ENCODE assay signal across 8 cellular contexts in genomic region chr22:30326704-30327362, GRCh38. TPM values are rescaled to one million over a fixed set of nuclear protein-coding genes. Genes with fewer than 3 reads are reported as not detected.
DNase-seq lines count a peak whose midpoint lies in the region; ATAC-seq and TF ChIP-seq lines count a peak whose summit lies in the region.

Gene TBC1D10A (minus strand): TSS chr22:30326941. CDS start chr22:30326881, 60 bp downstream.

- WGBS in hepatocyte (ENCODE audit: low lambda C conversion rate, missing lambda C conversion rate), result under 1% methylated on average over 35 of the region's 69 CpGs

- peak within 1 kb of the TSS; percentile 46 for H2AFZ ChIP-seq in hepatocyte

- DNase-seq in NCI-H2029 (lab: John Stamatoyannopoulos, UW) (peak; percentile 93), T1000 (lab: John Stamatoyannopoulos, UW) (peak; percentile 70), astrocyte of the cerebellum (ENCODE audit: low read depth) (peak; percentile 57), hepatocyte (ENCODE audit: low spot score) (peak; percentile 99), renal cortical epithelial cell (ENCODE audit: low read depth) (peak; percentile 81), vagina (ENCODE audit: extremely low spot score in 2 of 2) (peak in 1 of 2 donors; percentile 96)

- peaks cover 4% of the 10 kb centered on the region for H4K20me1 ChIP-seq in hepatocyte (ENCODE audit: insufficient read depth, poor library complexity, severe bottlenecking)

- in situ Hi-C loops in astrocyte of the cerebellum (cut with HindIII; ENCODE audit: low sequenced_read_pairs), result loop anchor here (5.0 kb wide), 1 partner anchor 45 kb away; no protein-coding TSS in a partner anchor

- intact Hi-C loops in vagina (cut with DNase I), result no loop called here

- peak in 1 of 2 donors; percentile 95 for TF ChIP-seq POLR2A in vagina (IDR thresholded peaks at IDR 0.05)

- H3K9me3 ChIP-seq in hepatocyte (ENCODE audit: low read depth) (no peaks in the 10 kb centered on the region), vagina (no peaks in the 10 kb centered on the region)

- H3K27ac ChIP-seq in hepatocyte (peak within 1 kb of the TSS; percentile 94), vagina (peak within 1 kb of the TSS; percentile 93)

- H3K79me2 ChIP-seq in hepatocyte, result peaks cover 41% of the 10 kb centered on the region

- TF ChIP-seq CTCF in astrocyte of the cerebellum (IDR thresholded peaks at IDR 0.05; ENCODE audit: low read depth, low read length, missing control alignments), result no peak
- no peak for TF ChIP-seq CTCF in hepatocyte (IDR thresholded peaks at IDR 0.05; ENCODE audit: poor library complexity)
- no peak for TF ChIP-seq CTCF in vagina (IDR thresholded peaks at IDR 0.05)

- H3K4me1 ChIP-seq in hepatocyte (ENCODE audit: insufficient read depth) (peaks cover 27% of the 10 kb centered on the region), vagina (peaks cover 52% of the 10 kb centered on the region)

- ATAC-seq in GM18511 (IDR thresholded peaks at IDR 0.05; ENCODE audit: unreplicated experiment), result peak; percentile 92
- peak; percentile 69 for ATAC-seq in HG02973 (IDR thresholded peaks at IDR 0.05; ENCODE audit: unreplicated experiment)

- no peaks in the 10 kb centered on the region for H3K36me3 ChIP-seq in hepatocyte (replicated peaks; ENCODE audit: insufficient read depth, low read depth)
- H3K36me3 ChIP-seq in vagina, result peaks cover 0 to 7% of the 10 kb centered on the region in 2 donors

- no peaks in the 10 kb centered on the region for H3K9me2 ChIP-seq in hepatocyte (replicated peaks; ENCODE audit: insufficient read depth)

- peak within 1 kb of the TSS; percentile 77 for H3K4me3 ChIP-seq in astrocyte of the cerebellum (ENCODE audit: low read depth, low read length)
- H3K4me3 ChIP-seq in hepatocyte, result peak within 1 kb of the TSS; percentile 83
- peak within 1 kb of the TSS; percentile 93 to 94 for H3K4me3 ChIP-seq in vagina

- no peaks in the 10 kb centered on the region for H3K27me3 ChIP-seq in hepatocyte
- H3K27me3 ChIP-seq in vagina, result no peaks in the 10 kb centered on the region

- H3K4me2 ChIP-seq in hepatocyte, result peak within 1 kb of the TSS; percentile 97

RNA-seq across cellular contexts. Expression of gene TBC1D10A, which starts in this region (rescaled TPM):
- total RNA-seq in hepatocyte (15.7 and 23.4 TPM in 2 replicates), renal cortical epithelial cell (21.4 and 23.6 TPM in 2 replicates), vagina (51.3 TPM)
- polyA plus RNA-seq in hepatocyte, result 38.7 and 39.9 TPM in 2 replicates
